ENCODE assay signal across 16 cellular contexts in the genomic region with DNA sequence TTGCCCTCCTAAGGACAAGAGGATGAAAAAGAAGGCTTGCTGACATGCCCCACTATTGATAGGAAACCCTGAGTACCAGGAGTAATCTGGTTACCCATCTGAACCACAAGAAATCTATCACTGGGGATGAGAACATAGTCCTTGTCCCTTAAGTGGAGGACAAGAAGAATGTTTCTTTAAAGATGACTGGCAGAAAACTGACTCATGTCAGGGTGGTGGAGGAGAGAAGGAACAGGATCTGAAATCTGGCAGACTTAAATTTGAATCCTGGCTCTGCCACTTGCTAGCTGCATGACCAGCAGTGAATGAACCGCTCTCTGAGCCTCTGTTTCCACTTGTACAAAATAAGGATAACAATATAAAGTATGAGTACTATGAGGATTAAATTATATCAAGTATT. TPM values are rescaled to one million over a fixed set of nuclear protein-coding genes. Genes with fewer than 3 reads are reported as not detected.
DNase-seq lines count a peak whose midpoint lies in the region; ATAC-seq and TF ChIP-seq lines count a peak whose summit lies in the region.
"Had no signal": no experiment of that assay in that cellular context is flagged by ENCODE, and none has a peak within 500 bp of the region (broad histone marks: within the 10 kb centered on the region; RNA-seq: fewer than 3 reads in every experiment).

No MANE protein-coding gene starts in this region.

- no peaks in the 10 kb centered on the region for H3K27me3 ChIP-seq in suprapubic skin
- H3K27me3 ChIP-seq: ovary had no signal

- peaks cover 81% of the 10 kb centered on the region for H3K4me1 Mint-ChIP-seq in nephron
- peaks cover 38% of the 10 kb centered on the region for H3K4me1 Mint-ChIP-seq in endothelial cell (ENCODE audit: unreplicated experiment)
- H3K4me1 Mint-ChIP-seq: activated naive CD8-positive, alpha-beta T cell treated with anti-CD3 and anti-CD28 coated beads, Interleukin-2, amount 50 U/mL, for 24 hours had no signal

- H3K9me3 Mint-ChIP-seq in nephron = no peaks in the 10 kb centered on the region
- no peaks in the 10 kb centered on the region for H3K9me3 Mint-ChIP-seq in endothelial cell (ENCODE audit: unreplicated experiment)
- H3K9me3 Mint-ChIP-seq: activated naive CD8-positive, alpha-beta T cell treated with anti-CD3 and anti-CD28 coated beads, Interleukin-2, amount 50 U/mL, for 24 hours; dendritic cell treated with granulocyte-macrophage colony-stimulating factor and Interleukin-4, amounts not matched to agents 40 ng/mL and 50 ng/mL, for 4 days; memory B cell had no signal

- H3K9me3 ChIP-seq in suprapubic skin = no peaks in the 10 kb centered on the region
- H3K9me3 ChIP-seq: ovary had no signal

- TF ChIP-seq CTCF in nephron (IDR thresholded peaks at IDR 0.05; ENCODE audit: unreplicated experiment in 3 of 3) (no peak), suprapubic skin (IDR thresholded peaks at IDR 0.05) (no peak), endothelial cell (IDR thresholded peaks at IDR 0.05; ENCODE audit: unreplicated experiment) (no peak)

- H3K27me3 Mint-ChIP-seq in nephron (ENCODE audit: low read depth) (no peaks in the 10 kb centered on the region), endothelial cell (ENCODE audit: unreplicated experiment) (peaks cover 2% of the 10 kb centered on the region)
- H3K27me3 Mint-ChIP-seq: activated naive CD8-positive, alpha-beta T cell treated with anti-CD3 and anti-CD28 coated beads, Interleukin-2, amount 50 U/mL, for 24 hours; dendritic cell treated with granulocyte-macrophage colony-stimulating factor and Interleukin-4, amounts not matched to agents 40 ng/mL and 50 ng/mL, for 4 days; memory B cell had no signal

- H3K4me3 Mint-ChIP-seq in nephron (peak overlapping the region in 1 of 3 experiments; percentile 40), endothelial cell (ENCODE audit: unreplicated experiment) (no peak overlapping the region)
- H3K4me3 Mint-ChIP-seq: activated naive CD8-positive, alpha-beta T cell treated with anti-CD3 and anti-CD28 coated beads, Interleukin-2, amount 50 U/mL, for 24 hours; dendritic cell treated with granulocyte-macrophage colony-stimulating factor and Interleukin-4, amounts not matched to agents 40 ng/mL and 50 ng/mL, for 4 days; memory B cell had no signal

- 90% methylated on average over 1 of the region's 1 CpG for WGBS in suprapubic skin

- ATAC-seq in HG03439 (IDR thresholded peaks at IDR 0.05; ENCODE audit: unreplicated experiment) = no peak
- ATAC-seq: activated naive CD8-positive, alpha-beta T cell treated with anti-CD3 and anti-CD28 coated beads, Interleukin-2, amount 50 U/mL, for 24 hours had no signal

- TF ChIP-seq EP300 in suprapubic skin (IDR thresholded peaks at IDR 0.05) = no peak

- H3K27ac Mint-ChIP-seq in nephron = peak overlapping the region; percentile 83 to 98 (median 89)
- H3K27ac Mint-ChIP-seq in endothelial cell (ENCODE audit: unreplicated experiment) = no peak overlapping the region
- H3K27ac Mint-ChIP-seq: activated naive CD8-positive, alpha-beta T cell treated with anti-CD3 and anti-CD28 coated beads, Interleukin-2, amount 50 U/mL, for 24 hours; dendritic cell treated with granulocyte-macrophage colony-stimulating factor and Interleukin-4, amounts not matched to agents 40 ng/mL and 50 ng/mL, for 4 days; memory B cell had no signal

- H3K4me3 ChIP-seq in suprapubic skin = no peak overlapping the region
- H3K4me3 ChIP-seq: ovary had no signal

- no peaks in the 10 kb centered on the region for H3K36me3 ChIP-seq in suprapubic skin
- H3K36me3 ChIP-seq: ovary had no signal

- H3K27ac ChIP-seq in cingulate gyrus (ENCODE audit: low read depth, low read length) (peak overlapping the region; percentile 16), suprapubic skin (no peak overlapping the region)
- H3K27ac ChIP-seq: ovary had no signal

- peaks cover 28% of the 10 kb centered on the region for H3K4me1 ChIP-seq in suprapubic skin

- H3K36me3 Mint-ChIP-seq in nephron (ENCODE audit: low read depth) (no peaks in the 10 kb centered on the region), endothelial cell (ENCODE audit: low read depth, unreplicated experiment) (no peaks in the 10 kb centered on the region)
- H3K36me3 Mint-ChIP-seq: memory B cell had no signal

- peak; percentile 31 for DNase-seq in Ammon's horn (ENCODE audit: low spot score)
- DNase-seq in HT1080 (ENCODE audit: low read depth) = peak; percentile 7
- DNase-seq in suprapubic skin (ENCODE audit: low spot score in 2 of 2) = no peak
- DNase-seq in NCI-H524 (lab: John Stamatoyannopoulos, UW) = no peak
- DNase-seq in endothelial cell (ENCODE audit: low spot score) = no peak
- DNase-seq: activated naive CD8-positive, alpha-beta T cell treated with anti-CD3 and anti-CD28 coated beads, Interleukin-2, amount 50 U/mL, for 24 hours; activated T-cell treated with anti-CD3 and anti-CD28 coated beads, Interleukin-2, amount 50 U/mL, for 1 hour; KBM-7; NCI-H748 treated with DMSO at 0.1 percent for 48 hours; ovary; T-helper 2 cell had no signal

- TF ChIP-seq POLR2A in suprapubic skin (IDR thresholded peaks at IDR 0.05) = no peak

RNA-seq across cellular contexts. Expression of a gene that starts 38.9 kb away (rescaled TPM):
- total RNA-seq in HT1080 (2014; rRNA removed; shearing (Covaris generic)) = 81.3 and 88.8 TPM in 2 replicates
- polyA plus RNA-seq in HT1080 (2015; cell fraction: cytosol; rRNA removed) = 72.6 and 79.4 TPM in 2 replicates
- 118 and 122 TPM in 2 replicates for polyA plus RNA-seq in HT1080 (2015; cell fraction: nucleus; rRNA removed)
- 100 to 1,000 TPM in 3 of 4 donors, 10 to 100 TPM in 1; 77.1 to 239 (median 109) TPM for total RNA-seq in suprapubic skin
- 202 TPM for total RNA-seq in endothelial cell (ENCODE audit: unreplicated experiment)

RNA-seq across cellular contexts. Expression of a gene that starts 45.5 kb away (rescaled TPM):
- total RNA-seq in HT1080 (2014; rRNA removed; shearing (Covaris generic)) = 22.5 and 25.8 TPM in 2 replicates
- polyA plus RNA-seq in HT1080 (2015; cell fraction: cytosol; rRNA removed) = 13.5 and 17.0 TPM in 2 replicates
- 52.7 and 167 TPM in 2 replicates for polyA plus RNA-seq in HT1080 (2015; cell fraction: nucleus; rRNA removed)
- total RNA-seq in suprapubic skin (100 to 1,000 TPM in 3 of 4 donors, 10 to 100 TPM in 1; 72.6 to 335 (median 279) TPM), endothelial cell (ENCODE audit: unreplicated experiment) (125 TPM)

Comparison
In these comparisons a context has a peak if more than half of its experiments do, and no peak if none do; other contexts are left out.
1. DNase-seq: peak in Ammon's horn (single experiment) and HT1080 (single experiment); none in suprapubic skin (0 of 2), NCI-H524 (0 of 2) and endothelial cell (single experiment).